In the genomic region with DNA sequence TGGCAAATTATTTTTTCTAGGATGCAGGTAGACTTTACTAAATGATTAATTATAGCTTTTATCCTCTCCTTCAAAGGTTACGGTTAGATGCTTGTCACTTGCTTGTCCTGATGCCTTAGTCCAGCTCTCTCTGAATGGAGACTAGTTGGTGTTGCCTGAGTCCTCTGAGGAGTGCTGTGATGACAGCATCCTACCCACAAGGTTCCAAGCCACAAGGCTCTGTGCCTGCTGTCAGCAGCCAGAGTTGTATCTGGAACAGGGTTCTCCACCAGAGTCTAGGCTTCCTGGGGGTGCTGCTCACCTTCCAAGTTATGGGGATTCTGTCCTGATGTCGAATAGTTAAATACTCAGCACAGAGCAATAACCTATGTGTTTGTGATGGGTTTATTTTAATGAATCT, we compare ENCODE assay signal across 14 cellular contexts.
A peak's percentile ranks its signal among the peaks of the same experiment; 100 is the strongest.
DNase-seq lines count a peak whose midpoint lies in the region; ATAC-seq, FAIRE-seq and TF ChIP-seq lines count a peak whose summit lies in the region.
"Had no signal": no experiment of that assay in that cellular context is flagged by ENCODE, and none has a peak within 500 bp of the region (broad histone marks: within the 10 kb centered on the region; RNA-seq: fewer than 3 reads in every experiment).

No MANE protein-coding gene starts in this region.

- intact Hi-C loops in Right ventricle myocardium superior (cut with DNase I): no loop called here
- intact Hi-C loops in left ventricle myocardium inferior (cut with micrococcal nuclease): no loop called here
- intact Hi-C loops in heart right ventricle (cut with DNase I): loop anchor here in 1 of 10 donors (5.0 kb wide), 1 partner anchor 1195 kb away; no protein-coding TSS in a partner anchor

- H3K79me2 ChIP-seq in Karpas-422 (ENCODE audit: low read length): peaks cover 6% of the 10 kb centered on the region

- H3K27ac Mint-ChIP-seq in progenitor cell of endocrine pancreas: peak overlapping the region; percentile 56
- no peak overlapping the region for H3K27ac Mint-ChIP-seq in HFFc6
- H3K27ac Mint-ChIP-seq: CD4-positive, CD25-positive, alpha-beta regulatory T cell; GM23338 had no signal

- 79 to 83% methylated on average over 2 of the region's 2 CpGs for WGBS in heart right ventricle, 2 donors

- H3K9me3 ChIP-seq in left ventricle myocardium inferior (replicated peaks): no peaks in the 10 kb centered on the region
- H3K9me3 ChIP-seq in heart right ventricle: no peaks in the 10 kb centered on the region
- no peaks in the 10 kb centered on the region for H3K9me3 ChIP-seq in Karpas-422 (ENCODE audit: low read length)

- H3K4me3 ChIP-seq in left ventricle myocardium inferior (no peak overlapping the region), heart right ventricle (no peak overlapping the region), Karpas-422 (ENCODE audit: low read length) (no peak overlapping the region)
- H3K4me3 ChIP-seq: BLaER1 treated with 17β-estradiol and CSF1 and Interleukin-3, amounts not matched to agents 10 nM and 100 nM; GM23338 had no signal

- no peaks in the 10 kb centered on the region for H4K20me1 ChIP-seq in Karpas-422 (ENCODE audit: insufficient read depth, low read depth, low read length)
- H4K20me1 ChIP-seq: BLaER1 treated with 17β-estradiol and CSF1 and Interleukin-3, amounts not matched to agents 10 nM and 100 nM had no signal

- H3K27me3 Mint-ChIP-seq in progenitor cell of endocrine pancreas (no peaks in the 10 kb centered on the region), HFFc6 (ENCODE audit: insufficient read depth) (no peaks in the 10 kb centered on the region; the same call in 1 of the 2 replicates)
- H3K27me3 Mint-ChIP-seq: CD4-positive, CD25-positive, alpha-beta regulatory T cell had no signal

- H3K9me2 ChIP-seq in Karpas-422 (replicated peaks; ENCODE audit: insufficient read depth, low read length): no peaks in the 10 kb centered on the region

- DNase-seq in Right ventricle myocardium superior (no peak), left ventricle myocardium inferior (no peak), astrocyte of the hippocampus (ENCODE audit: low read depth, low spot score) (peak; percentile 40), heart right ventricle (no peak), progenitor cell of endocrine pancreas (ENCODE audit: low spot score, unreplicated experiment) (no peak), urothelium cell line (ENCODE audit: low spot score) (no peak), Karpas-422 (no peak), HFFc6 (no peak)
- DNase-seq: 8988T; CD4-positive, CD25-positive, alpha-beta regulatory T cell; DMS53; H7 had no signal

- FAIRE-seq in urothelium cell line (lab: Jason Lieb, UNC): no peak

- no peak overlapping the region for H3K4me2 ChIP-seq in Karpas-422 (ENCODE audit: low read depth, low read length, poor library complexity, severe bottlenecking)
- H3K4me2 ChIP-seq: BLaER1 treated with 17β-estradiol and CSF1 and Interleukin-3, amounts not matched to agents 10 nM and 100 nM; GM23338 had no signal

- no peak overlapping the region for H3K27ac ChIP-seq in left ventricle myocardium inferior (replicated peaks)
- H3K27ac ChIP-seq in heart right ventricle: peak overlapping the region in 1 of 10 donors; percentile 4
- H3K27ac ChIP-seq in Karpas-422 (ENCODE audit: low read length): no peak overlapping the region
- H3K27ac ChIP-seq: BLaER1 treated with 17β-estradiol and CSF1 and Interleukin-3, amounts not matched to agents 10 nM and 100 nM had no signal

- peak; percentile 89 for ATAC-seq in Right ventricle myocardium superior (ENCODE audit: poor library complexity)
- ATAC-seq in heart right ventricle: peak in 6 of 8 donors; percentile 52 to 88 (median 83)

- peaks cover 42% of the 10 kb centered on the region for H3K36me3 ChIP-seq in left ventricle myocardium inferior
- H3K36me3 ChIP-seq in heart right ventricle: peaks cover 0 to 64% (median 4%) of the 10 kb centered on the region in 9 donors
- H3K36me3 ChIP-seq in Karpas-422 (ENCODE audit: insufficient read depth, low read length): peaks cover 77% of the 10 kb centered on the region

- peaks cover 12% of the 10 kb centered on the region for H3K4me1 Mint-ChIP-seq in progenitor cell of endocrine pancreas (ENCODE audit: low read depth)
- peaks cover 28% of the 10 kb centered on the region for H3K4me1 Mint-ChIP-seq in HFFc6 (ENCODE audit: low read depth)
- H3K4me1 Mint-ChIP-seq: CD4-positive, CD25-positive, alpha-beta regulatory T cell had no signal

- TF ChIP-seq CTCF in left ventricle myocardium inferior (IDR thresholded peaks at IDR 0.05; ENCODE audit: borderline replicate concordance) (no peak), heart right ventricle (IDR thresholded peaks at IDR 0.05) (no peak), progenitor cell of endocrine pancreas (IDR thresholded peaks at IDR 0.05; ENCODE audit: unreplicated experiment) (no peak), HFFc6 (IDR thresholded peaks at IDR 0.05) (no peak)

- no peak overlapping the region for H3K9ac ChIP-seq in Karpas-422 (ENCODE audit: low read length)
- H3K9ac ChIP-seq: BLaER1 treated with 17β-estradiol and CSF1 and Interleukin-3, amounts not matched to agents 10 nM and 100 nM had no signal

- H3K36me3 Mint-ChIP-seq in progenitor cell of endocrine pancreas (ENCODE audit: insufficient read depth) (peaks cover 14% of the 10 kb centered on the region), HFFc6 (ENCODE audit: low read depth) (peaks cover 7% of the 10 kb centered on the region; the same call in 1 of the 2 replicates)

- no peak overlapping the region for H3K4me3 Mint-ChIP-seq in progenitor cell of endocrine pancreas (ENCODE audit: low read depth)
- H3K4me3 Mint-ChIP-seq in HFFc6: no peak overlapping the region
- H3K4me3 Mint-ChIP-seq: CD4-positive, CD25-positive, alpha-beta regulatory T cell; GM23338 had no signal

- H3K4me1 ChIP-seq in left ventricle myocardium inferior: peaks cover 27% of the 10 kb centered on the region
- H3K4me1 ChIP-seq in heart right ventricle: peaks cover 0 to 23% (median 13%) of the 10 kb centered on the region in 9 donors
- H3K4me1 ChIP-seq in Karpas-422 (ENCODE audit: low read length): 0 out of 2 replicates have a peak, but pooled peaks cover 2% of the 10 kb centered on the region

- H3K27me3 ChIP-seq in left ventricle myocardium inferior (ENCODE audit: low read depth) (no peaks in the 10 kb centered on the region), heart right ventricle (no peaks in the 10 kb centered on the region), Karpas-422 (ENCODE audit: low read length) (no peaks in the 10 kb centered on the region)
- H3K27me3 ChIP-seq: BLaER1 treated with 17β-estradiol and CSF1 and Interleukin-3, amounts not matched to agents 10 nM and 100 nM had no signal

- H2AFZ ChIP-seq in Karpas-422 (ENCODE audit: low read length): no peak overlapping the region
- H2AFZ ChIP-seq: GM23338 had no signal

- H3K9me3 Mint-ChIP-seq in progenitor cell of endocrine pancreas (ENCODE audit: low read depth) (no peaks in the 10 kb centered on the region), HFFc6 (no peaks in the 10 kb centered on the region)
- H3K9me3 Mint-ChIP-seq: CD4-positive, CD25-positive, alpha-beta regulatory T cell; GM23338 had no signal
